In genomic region chr6:113858605-113859348, GRCh38 we compare ENCODE assay signal across 1 cellular context.
A peak's percentile ranks its signal among the peaks of the same experiment; 100 is the strongest.
TF ChIP-seq lines count a peak whose summit lies in the region.

No MANE protein-coding gene starts in this region.

TF ChIP-seq in HepG2, 621 proteins besides CTCF, POLR2A, EP300 and RAD21 (continued from another document and continues in another):
- TF ChIP-seq, protein P1, sequence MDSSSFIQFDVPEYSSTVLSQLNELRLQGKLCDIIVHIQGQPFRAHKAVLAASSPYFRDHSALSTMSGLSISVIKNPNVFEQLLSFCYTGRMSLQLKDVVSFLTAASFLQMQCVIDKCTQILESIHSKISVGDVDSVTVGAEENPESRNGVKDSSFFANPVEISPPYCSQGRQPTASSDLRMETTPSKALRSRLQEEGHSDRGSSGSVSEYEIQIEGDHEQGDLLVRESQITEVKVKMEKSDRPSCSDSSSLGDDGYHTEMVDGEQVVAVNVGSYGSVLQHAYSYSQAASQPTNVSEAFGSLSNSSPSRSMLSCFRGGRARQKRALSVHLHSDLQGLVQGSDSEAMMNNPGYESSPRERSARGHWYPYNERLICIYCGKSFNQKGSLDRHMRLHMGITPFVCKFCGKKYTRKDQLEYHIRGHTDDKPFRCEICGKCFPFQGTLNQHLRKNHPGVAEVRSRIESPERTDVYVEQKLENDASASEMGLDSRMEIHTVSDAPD (CRISPR knock-in tag; IDR thresholded peaks at IDR 0.05) = peak; percentile 22; the same call in 1 of the 2 replicates
- TF ChIP-seq GABPB1 (CRISPR knock-in tag; IDR thresholded peaks at IDR 0.05) = peak; percentile 58
- TF ChIP-seq SRF (IDR thresholded peaks at IDR 0.05; ENCODE audit: low read depth, low read length) = 0 out of 2 replicates have a peak, but pooled peaks have one; percentile 31
- peak; percentile 85 for TF ChIP-seq XRCC5 (optimal IDR thresholded peaks at IDR 0.05; ENCODE audit: low read length)
- TF ChIP-seq DNMT1 (CRISPR knock-in tag; IDR thresholded peaks at IDR 0.05) = peak; percentile 36; the same call in 1 of the 2 replicates
- TF ChIP-seq E2F1 (CRISPR knock-in tag; IDR thresholded peaks at IDR 0.05) = no peak
- TF ChIP-seq, protein P2, sequence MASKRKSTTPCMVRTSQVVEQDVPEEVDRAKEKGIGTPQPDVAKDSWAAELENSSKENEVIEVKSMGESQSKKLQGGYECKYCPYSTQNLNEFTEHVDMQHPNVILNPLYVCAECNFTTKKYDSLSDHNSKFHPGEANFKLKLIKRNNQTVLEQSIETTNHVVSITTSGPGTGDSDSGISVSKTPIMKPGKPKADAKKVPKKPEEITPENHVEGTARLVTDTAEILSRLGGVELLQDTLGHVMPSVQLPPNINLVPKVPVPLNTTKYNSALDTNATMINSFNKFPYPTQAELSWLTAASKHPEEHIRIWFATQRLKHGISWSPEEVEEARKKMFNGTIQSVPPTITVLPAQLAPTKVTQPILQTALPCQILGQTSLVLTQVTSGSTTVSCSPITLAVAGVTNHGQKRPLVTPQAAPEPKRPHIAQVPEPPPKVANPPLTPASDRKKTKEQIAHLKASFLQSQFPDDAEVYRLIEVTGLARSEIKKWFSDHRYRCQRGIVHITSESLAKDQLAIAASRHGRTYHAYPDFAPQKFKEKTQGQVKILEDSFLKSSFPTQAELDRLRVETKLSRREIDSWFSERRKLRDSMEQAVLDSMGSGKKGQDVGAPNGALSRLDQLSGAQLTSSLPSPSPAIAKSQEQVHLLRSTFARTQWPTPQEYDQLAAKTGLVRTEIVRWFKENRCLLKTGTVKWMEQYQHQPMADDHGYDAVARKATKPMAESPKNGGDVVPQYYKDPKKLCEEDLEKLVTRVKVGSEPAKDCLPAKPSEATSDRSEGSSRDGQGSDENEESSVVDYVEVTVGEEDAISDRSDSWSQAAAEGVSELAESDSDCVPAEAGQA (IDR thresholded peaks at IDR 0.05; ENCODE audit: low read depth) = peak; percentile 35; the same call in 1 of the 2 replicates
- TF ChIP-seq, protein P2 (CRISPR knock-in tag; IDR thresholded peaks at IDR 0.05; ENCODE audit: borderline replicate concordance) = 0 out of 2 replicates have a peak, but pooled peaks have one; percentile 19
- TF ChIP-seq TBX2 (CRISPR knock-in tag; IDR thresholded peaks at IDR 0.05; ENCODE audit: borderline replicate concordance) = peak; percentile 76
- no peak for TF ChIP-seq GPN1 (CRISPR knock-in tag; IDR thresholded peaks at IDR 0.05; ENCODE audit: borderline replicate concordance)
- TF ChIP-seq, protein P3, sequence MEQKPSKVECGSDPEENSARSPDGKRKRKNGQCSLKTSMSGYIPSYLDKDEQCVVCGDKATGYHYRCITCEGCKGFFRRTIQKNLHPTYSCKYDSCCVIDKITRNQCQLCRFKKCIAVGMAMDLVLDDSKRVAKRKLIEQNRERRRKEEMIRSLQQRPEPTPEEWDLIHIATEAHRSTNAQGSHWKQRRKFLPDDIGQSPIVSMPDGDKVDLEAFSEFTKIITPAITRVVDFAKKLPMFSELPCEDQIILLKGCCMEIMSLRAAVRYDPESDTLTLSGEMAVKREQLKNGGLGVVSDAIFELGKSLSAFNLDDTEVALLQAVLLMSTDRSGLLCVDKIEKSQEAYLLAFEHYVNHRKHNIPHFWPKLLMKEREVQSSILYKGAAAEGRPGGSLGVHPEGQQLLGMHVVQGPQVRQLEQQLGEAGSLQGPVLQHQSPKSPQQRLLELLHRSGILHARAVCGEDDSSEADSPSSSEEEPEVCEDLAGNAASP (CRISPR knock-in tag; IDR thresholded peaks at IDR 0.05; ENCODE audit: borderline replicate concordance) = peak; percentile 18; the same call in 1 of the 2 replicates
- no peak for TF ChIP-seq PAWR (CRISPR knock-in tag; IDR thresholded peaks at IDR 0.05; ENCODE audit: borderline replicate concordance)
- TF ChIP-seq KMT2A (CRISPR knock-in tag; IDR thresholded peaks at IDR 0.05) = 0 out of 2 replicates have a peak, but pooled peaks have one; percentile 28
- TF ChIP-seq ZNF773 (CRISPR knock-in tag; IDR thresholded peaks at IDR 0.05; ENCODE audit: borderline replicate concordance) = peak; percentile 74; the same call in 1 of the 2 replicates
- TF ChIP-seq, protein P4, sequence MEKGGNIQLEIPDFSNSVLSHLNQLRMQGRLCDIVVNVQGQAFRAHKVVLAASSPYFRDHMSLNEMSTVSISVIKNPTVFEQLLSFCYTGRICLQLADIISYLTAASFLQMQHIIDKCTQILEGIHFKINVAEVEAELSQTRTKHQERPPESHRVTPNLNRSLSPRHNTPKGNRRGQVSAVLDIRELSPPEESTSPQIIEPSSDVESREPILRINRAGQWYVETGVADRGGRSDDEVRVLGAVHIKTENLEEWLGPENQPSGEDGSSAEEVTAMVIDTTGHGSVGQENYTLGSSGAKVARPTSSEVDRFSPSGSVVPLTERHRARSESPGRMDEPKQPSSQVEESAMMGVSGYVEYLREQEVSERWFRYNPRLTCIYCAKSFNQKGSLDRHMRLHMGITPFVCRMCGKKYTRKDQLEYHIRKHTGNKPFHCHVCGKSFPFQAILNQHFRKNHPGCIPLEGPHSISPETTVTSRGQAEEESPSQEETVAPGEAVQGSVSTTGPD (CRISPR knock-in tag; IDR thresholded peaks at IDR 0.05) = no peak
- peak; percentile 86 for TF ChIP-seq ZNF709 (CRISPR knock-in tag; IDR thresholded peaks at IDR 0.05)
- TF ChIP-seq CHD2 (IDR thresholded peaks at IDR 0.05; ENCODE audit: low read depth, low read length) = 0 out of 2 replicates have a peak, but pooled peaks have one; percentile 49
- no peak for TF ChIP-seq HMG20A (CRISPR knock-in tag; IDR thresholded peaks at IDR 0.05; ENCODE audit: borderline replicate concordance)
- TF ChIP-seq CREM (IDR thresholded peaks at IDR 0.05) = peak; percentile 26; the same call in 1 of the 2 replicates
- no peak for TF ChIP-seq CREM (CRISPR knock-in tag; IDR thresholded peaks at IDR 0.05)
- TF ChIP-seq, protein P5, sequence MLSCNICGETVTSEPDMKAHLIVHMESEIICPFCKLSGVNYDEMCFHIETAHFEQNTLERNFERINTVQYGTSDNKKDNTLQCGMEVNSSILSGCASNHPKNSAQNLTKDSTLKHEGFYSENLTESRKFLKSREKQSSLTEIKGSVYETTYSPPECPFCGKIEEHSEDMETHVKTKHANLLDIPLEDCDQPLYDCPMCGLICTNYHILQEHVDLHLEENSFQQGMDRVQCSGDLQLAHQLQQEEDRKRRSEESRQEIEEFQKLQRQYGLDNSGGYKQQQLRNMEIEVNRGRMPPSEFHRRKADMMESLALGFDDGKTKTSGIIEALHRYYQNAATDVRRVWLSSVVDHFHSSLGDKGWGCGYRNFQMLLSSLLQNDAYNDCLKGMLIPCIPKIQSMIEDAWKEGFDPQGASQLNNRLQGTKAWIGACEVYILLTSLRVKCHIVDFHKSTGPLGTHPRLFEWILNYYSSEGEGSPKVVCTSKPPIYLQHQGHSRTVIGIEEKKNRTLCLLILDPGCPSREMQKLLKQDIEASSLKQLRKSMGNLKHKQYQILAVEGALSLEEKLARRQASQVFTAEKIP (CRISPR knock-in tag; IDR thresholded peaks at IDR 0.05; ENCODE audit: borderline replicate concordance) = no peak
- TF ChIP-seq CENPBD1 (CRISPR knock-in tag; IDR thresholded peaks at IDR 0.05; ENCODE audit: borderline replicate concordance, low read depth) = no peak
- peak; percentile 21; the same call in 1 of the 2 replicates for TF ChIP-seq HNF4A (CRISPR knock-in tag; IDR thresholded peaks at IDR 0.05)
- no peak for TF ChIP-seq IKZF4 (CRISPR knock-in tag; IDR thresholded peaks at IDR 0.05; ENCODE audit: borderline replicate concordance, low read depth, not compliant biosample characterization)
- TF ChIP-seq PATZ1 (CRISPR knock-in tag; IDR thresholded peaks at IDR 0.05) = peak; percentile 25; the same call in 1 of the 2 replicates
- TF ChIP-seq, protein P6, sequence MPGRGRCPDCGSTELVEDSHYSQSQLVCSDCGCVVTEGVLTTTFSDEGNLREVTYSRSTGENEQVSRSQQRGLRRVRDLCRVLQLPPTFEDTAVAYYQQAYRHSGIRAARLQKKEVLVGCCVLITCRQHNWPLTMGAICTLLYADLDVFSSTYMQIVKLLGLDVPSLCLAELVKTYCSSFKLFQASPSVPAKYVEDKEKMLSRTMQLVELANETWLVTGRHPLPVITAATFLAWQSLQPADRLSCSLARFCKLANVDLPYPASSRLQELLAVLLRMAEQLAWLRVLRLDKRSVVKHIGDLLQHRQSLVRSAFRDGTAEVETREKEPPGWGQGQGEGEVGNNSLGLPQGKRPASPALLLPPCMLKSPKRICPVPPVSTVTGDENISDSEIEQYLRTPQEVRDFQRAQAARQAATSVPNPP (CRISPR knock-in tag; IDR thresholded peaks at IDR 0.05) = peak; percentile 92; the same call in 1 of the 2 replicates
- TF ChIP-seq, protein P7, sequence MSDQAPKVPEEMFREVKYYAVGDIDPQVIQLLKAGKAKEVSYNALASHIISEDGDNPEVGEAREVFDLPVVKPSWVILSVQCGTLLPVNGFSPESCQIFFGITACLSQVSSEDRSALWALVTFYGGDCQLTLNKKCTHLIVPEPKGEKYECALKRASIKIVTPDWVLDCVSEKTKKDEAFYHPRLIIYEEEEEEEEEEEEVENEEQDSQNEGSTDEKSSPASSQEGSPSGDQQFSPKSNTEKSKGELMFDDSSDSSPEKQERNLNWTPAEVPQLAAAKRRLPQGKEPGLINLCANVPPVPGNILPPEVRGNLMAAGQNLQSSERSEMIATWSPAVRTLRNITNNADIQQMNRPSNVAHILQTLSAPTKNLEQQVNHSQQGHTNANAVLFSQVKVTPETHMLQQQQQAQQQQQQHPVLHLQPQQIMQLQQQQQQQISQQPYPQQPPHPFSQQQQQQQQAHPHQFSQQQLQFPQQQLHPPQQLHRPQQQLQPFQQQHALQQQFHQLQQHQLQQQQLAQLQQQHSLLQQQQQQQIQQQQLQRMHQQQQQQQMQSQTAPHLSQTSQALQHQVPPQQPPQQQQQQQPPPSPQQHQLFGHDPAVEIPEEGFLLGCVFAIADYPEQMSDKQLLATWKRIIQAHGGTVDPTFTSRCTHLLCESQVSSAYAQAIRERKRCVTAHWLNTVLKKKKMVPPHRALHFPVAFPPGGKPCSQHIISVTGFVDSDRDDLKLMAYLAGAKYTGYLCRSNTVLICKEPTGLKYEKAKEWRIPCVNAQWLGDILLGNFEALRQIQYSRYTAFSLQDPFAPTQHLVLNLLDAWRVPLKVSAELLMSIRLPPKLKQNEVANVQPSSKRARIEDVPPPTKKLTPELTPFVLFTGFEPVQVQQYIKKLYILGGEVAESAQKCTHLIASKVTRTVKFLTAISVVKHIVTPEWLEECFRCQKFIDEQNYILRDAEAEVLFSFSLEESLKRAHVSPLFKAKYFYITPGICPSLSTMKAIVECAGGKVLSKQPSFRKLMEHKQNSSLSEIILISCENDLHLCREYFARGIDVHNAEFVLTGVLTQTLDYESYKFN (CRISPR knock-in tag; conservative IDR thresholded peaks at IDR 0.05) = peak; percentile 41; the same call in 1 of the 2 replicates
- TF ChIP-seq POLR2AphosphoS5 (IDR thresholded peaks at IDR 0.05; ENCODE audit: low read depth, low read length) = peak; percentile 76
- no peak; the same call in 1 of the 2 replicates for TF ChIP-seq ZNF670 (CRISPR knock-in tag; IDR thresholded peaks at IDR 0.05; ENCODE audit: borderline replicate concordance)
- TF ChIP-seq ARHGAP35 (CRISPR knock-in tag; IDR thresholded peaks at IDR 0.05; ENCODE audit: borderline replicate concordance) = peak; percentile 50; the same call in 1 of the 2 replicates
- peak; percentile 74; the same call in 1 of the 2 replicates for TF ChIP-seq ATF7-NPFF (CRISPR knock-in tag; IDR thresholded peaks at IDR 0.05; ENCODE audit: low read depth)
- TF ChIP-seq RBM22 (optimal IDR thresholded peaks at IDR 0.05; ENCODE audit: low read length) = peak; percentile 53
- TF ChIP-seq ZNF850 (CRISPR knock-in tag; conservative IDR thresholded peaks at IDR 0.05) = no peak
- peak; percentile 89 for TF ChIP-seq ARNT2 (CRISPR knock-in tag; IDR thresholded peaks at IDR 0.05; ENCODE audit: low read depth)
- no peak for TF ChIP-seq TRIM24 (CRISPR knock-in tag; IDR thresholded peaks at IDR 0.05)
- no peak for TF ChIP-seq ZNF20 (CRISPR knock-in tag; IDR thresholded peaks at IDR 0.05)
